ENCODE assay signal across 9 cellular contexts in genomic region chr18:48829443-48830149, GRCh38.
DNase-seq lines count a peak whose midpoint lies in the region; ATAC-seq, FAIRE-seq and TF ChIP-seq lines count a peak whose summit lies in the region.
"Had no signal": no experiment of that assay in that cellular context is flagged by ENCODE, and none has a peak within 500 bp of the region (broad histone marks: within the 10 kb centered on the region; RNA-seq: fewer than 3 reads in every experiment).

No MANE protein-coding gene starts in this region.

- no peaks in the 10 kb centered on the region for H3K9me3 Mint-ChIP-seq in effector memory CD8-positive, alpha-beta T cell
- H3K9me3 Mint-ChIP-seq in osteocyte (ENCODE audit: unreplicated experiment) = no peaks in the 10 kb centered on the region

- no peak for DNase-seq in GM12892 (ENCODE audit: insufficient read length)
- peak; percentile 61 for DNase-seq in NCI-H345 treated with DMSO at 0.1 percent for 48 hours (lab: John Stamatoyannopoulos, UW; ENCODE audit: unreplicated experiment)
- DNase-seq in effector memory CD8-positive, alpha-beta T cell = no peak
- peak; percentile 75 for DNase-seq in osteocyte (ENCODE audit: extremely low spot score, unreplicated experiment)
- no peak for DNase-seq in NCI-H128 (lab: John Stamatoyannopoulos, UW; ENCODE audit: unreplicated experiment)
- DNase-seq: kidney glomerular epithelial cell had no signal

- H3K36me3 Mint-ChIP-seq in effector memory CD8-positive, alpha-beta T cell (ENCODE audit: insufficient read depth) = peaks cover 38% of the 10 kb centered on the region
- H3K36me3 Mint-ChIP-seq in osteocyte (ENCODE audit: unreplicated experiment) = peaks cover 7% of the 10 kb centered on the region

- FAIRE-seq in GM12892 (lab: Jason Lieb, UNC) = peak; percentile 64

- peak overlapping the region; percentile 88 to 95 for H3K4me3 Mint-ChIP-seq in effector memory CD8-positive, alpha-beta T cell
- H3K4me3 Mint-ChIP-seq in osteocyte (ENCODE audit: unreplicated experiment) = peak overlapping the region; percentile 17

- no peak for TF ChIP-seq CTCF in osteocyte (IDR thresholded peaks at IDR 0.05)

- ATAC-seq in effector memory CD8-positive, alpha-beta T cell (replicated peaks) = no peak
- no peak for ATAC-seq in HG03045 (IDR thresholded peaks at IDR 0.05; ENCODE audit: unreplicated experiment)
- no peak for ATAC-seq in HG03342 (IDR thresholded peaks at IDR 0.05; ENCODE audit: unreplicated experiment)
- ATAC-seq in HG03159 (IDR thresholded peaks at IDR 0.05; ENCODE audit: unreplicated experiment) = no peak

- no peak for TF ChIP-seq POLR2A in GM12892 (IDR thresholded peaks at IDR 0.05; ENCODE audit: low read depth, low read length)

- peaks cover 69 to 75% of the 10 kb centered on the region in 2 donors for H3K4me1 Mint-ChIP-seq in effector memory CD8-positive, alpha-beta T cell (ENCODE audit: low read depth in 2 of 2)
- H3K4me1 Mint-ChIP-seq in osteocyte (ENCODE audit: unreplicated experiment) = peaks cover 93% of the 10 kb centered on the region

- H3K27ac Mint-ChIP-seq in effector memory CD8-positive, alpha-beta T cell = peak overlapping the region; percentile 95 to 100
- H3K27ac Mint-ChIP-seq in osteocyte (ENCODE audit: unreplicated experiment) = peak overlapping the region; percentile 100

- no peaks in the 10 kb centered on the region for H3K27me3 Mint-ChIP-seq in effector memory CD8-positive, alpha-beta T cell
- no peaks in the 10 kb centered on the region for H3K27me3 Mint-ChIP-seq in osteocyte (ENCODE audit: unreplicated experiment)

Comparison
In these comparisons a context has a peak if more than half of its experiments do, and no peak if none do; other contexts are left out.
1. DNase-seq: peak in NCI-H345 treated with DMSO at 0.1 percent for 48 hours (single experiment) and osteocyte (single experiment); none in GM12892 (single experiment), effector memory CD8-positive, alpha-beta T cell (0 of 3) and NCI-H128 (single experiment).